In the genomic region with DNA sequence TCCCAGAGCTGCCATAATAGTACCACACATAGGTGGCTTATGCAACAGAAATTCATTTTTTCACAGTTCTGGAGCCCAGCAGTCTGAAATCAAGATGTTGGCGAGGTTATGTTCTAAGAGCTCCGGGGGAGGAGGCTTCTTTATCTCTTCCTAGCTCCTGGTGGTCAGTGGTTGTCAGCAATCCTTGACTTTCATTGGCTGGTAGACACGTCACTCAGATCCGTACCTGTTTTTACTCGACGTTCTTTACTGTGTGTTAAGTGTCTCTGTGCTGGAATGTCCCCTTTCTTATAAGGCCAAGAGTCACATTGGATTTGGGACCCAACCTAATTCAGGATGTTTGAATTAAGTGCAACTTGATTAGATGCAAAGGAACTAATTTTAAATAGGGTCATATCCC, we compare ENCODE assay signal across 16 cellular contexts.
DNase-seq lines count a peak whose midpoint lies in the region; ATAC-seq and TF ChIP-seq lines count a peak whose summit lies in the region.
"Had no signal": no experiment of that assay in that cellular context is flagged by ENCODE, and none has a peak within 500 bp of the region (broad histone marks: within the 10 kb centered on the region; RNA-seq: fewer than 3 reads in every experiment).

No MANE protein-coding gene starts in this region.

- H3K4me2 ChIP-seq in H9 (ENCODE audit: insufficient read depth, insufficient read length, low read length): no peak overlapping the region
- H3K4me2 ChIP-seq: KMS-11 had no signal

- no peak overlapping the region for H4K5ac ChIP-seq in H9 (ENCODE audit: insufficient read length, low read depth, low read length)

- H3K27me3 ChIP-seq in H9 (ENCODE audit: insufficient read depth, low read length): no peaks in the 10 kb centered on the region
- H3K27me3 ChIP-seq in iPS DF 6.9 (ENCODE audit: control insufficient read depth, insufficient read depth, low read length): no peaks in the 10 kb centered on the region

- H3K79me1 ChIP-seq in H9 (ENCODE audit: insufficient read depth, low read depth, low read length, poor library complexity, severe bottlenecking): no peaks in the 10 kb centered on the region

- no peak overlapping the region for H3K23ac ChIP-seq in H9 (ENCODE audit: insufficient read length, low read depth, low read length)

- POLR2A ChIA-PET in WTC11 (lab: Charles Lee): no interaction called here

- no peak overlapping the region for H3K56ac ChIP-seq in H9 (ENCODE audit: insufficient read length, low read depth, low read length)

- in situ Hi-C loops in G401 (cut with HindIII; ENCODE audit: low sequenced_read_pairs): no loop called here

- no peaks in the 10 kb centered on the region for H3K4me1 Mint-ChIP-seq in H9
- no peaks in the 10 kb centered on the region for H3K4me1 Mint-ChIP-seq in WTC11

- no peaks in the 10 kb centered on the region for H3K4me1 ChIP-seq in H9 (ENCODE audit: insufficient read depth, low read length)
- no peaks in the 10 kb centered on the region for H3K4me1 ChIP-seq in iPS DF 6.9 (ENCODE audit: control insufficient read depth, insufficient read depth, low read length)
- H3K4me1 ChIP-seq: Caco-2 had no signal

- no peak overlapping the region for H2AFZ ChIP-seq in H9 (ENCODE audit: low read length)

- no peak overlapping the region for H2BK5ac ChIP-seq in H9 (ENCODE audit: insufficient read length, low read length)

- H3K79me2 ChIP-seq in H9 (ENCODE audit: insufficient read depth, low read length): no peaks in the 10 kb centered on the region

- no peak overlapping the region for H4K8ac ChIP-seq in H9 (replicated peaks; ENCODE audit: insufficient read length, low read depth, low read length)

- no peak overlapping the region for H2BK120ac ChIP-seq in H9 (ENCODE audit: low read depth, low read length, poor library complexity, severe bottlenecking)

- no peak overlapping the region for H3K9ac ChIP-seq in H9 (ENCODE audit: extremely low read depth, insufficient read length, low read length)
- H3K9ac ChIP-seq: KMS-11 had no signal

- no peaks in the 10 kb centered on the region for H3K36me3 Mint-ChIP-seq in H9 (ENCODE audit: insufficient read depth in 1 of 3, low read depth in 3 of 3)
- H3K36me3 Mint-ChIP-seq in WTC11: no peaks in the 10 kb centered on the region

- no peak overlapping the region for H2BK12ac ChIP-seq in H9 (ENCODE audit: insufficient read length, low read depth, low read length)

- no peak overlapping the region for H2BK20ac ChIP-seq in H9 (ENCODE audit: low read depth, low read length, poor library complexity, severe bottlenecking)

- ATAC-seq in WTC11: peak; percentile 80
- ATAC-seq: GM12878 had no signal

- no peak overlapping the region for H3K4me3 ChIP-seq in iPS DF 6.9 (ENCODE audit: low read length)
- H3K4me3 ChIP-seq: GM12878 had no signal

- no peaks in the 10 kb centered on the region for H3K36me3 ChIP-seq in iPS DF 6.9 (ENCODE audit: control insufficient read depth, insufficient read depth, low read length)

- peak; percentile 33 for DNase-seq in H9
- no peak for DNase-seq in WTC11 (ENCODE audit: low spot score)
- DNase-seq in iPS DF 6.9 (ENCODE audit: low read depth, low spot score): peak; percentile 13
- no peak for DNase-seq in AG08395 (ENCODE audit: low spot score)
- no peak for DNase-seq in G401 (ENCODE audit: low spot score)
- no peak for DNase-seq in retina
- DNase-seq in NCI-H2107 (lab: John Stamatoyannopoulos, UW): no peak
- DNase-seq: ACHN; AML-193; Caco-2; CD4-positive, alpha-beta T cell; DMS153; DMS79 had no signal

- no peak for TF ChIP-seq CTCF in H9 (conservative IDR thresholded peaks at IDR 0.05)
- no peak for TF ChIP-seq CTCF in WTC11 (IDR thresholded peaks at IDR 0.05)

- H3K9me3 ChIP-seq in H9 (ENCODE audit: control insufficient read depth, low read depth, low read length) (no peaks in the 10 kb centered on the region), iPS DF 6.9 (ENCODE audit: control insufficient read depth, insufficient read depth, low read length) (no peaks in the 10 kb centered on the region)
- H3K9me3 ChIP-seq: Caco-2 had no signal

- no peaks in the 10 kb centered on the region for H3K23me2 ChIP-seq in H9 (ENCODE audit: insufficient read length, low read depth, low read length, poor library complexity, severe bottlenecking)

- H3K27ac Mint-ChIP-seq in H9 (no peak overlapping the region), WTC11 (no peak overlapping the region)
- H3K27ac Mint-ChIP-seq: CD4-positive, alpha-beta T cell had no signal

- no CpG with 5 or more reads among the region's 6 CpGs for WGBS in H9 (ENCODE audit: extremely low coverage, insufficient read length, low lambda C conversion rate)
- no CpG with 5 or more reads among the region's 6 CpGs for WGBS in iPS DF 6.9 (ENCODE audit: insufficient coverage, insufficient read length)

- H3T11ph ChIP-seq in H9 (ENCODE audit: low read length): no peak overlapping the region

- H3K9me3 Mint-ChIP-seq in H9 (no peaks in the 10 kb centered on the region), WTC11 (no peaks in the 10 kb centered on the region)

- H4K91ac ChIP-seq in H9 (ENCODE audit: insufficient read length, low read depth, low read length): no peak overlapping the region

- H3K18ac ChIP-seq in H9 (ENCODE audit: insufficient read length, low read depth, low read length): no peak overlapping the region

- no peak overlapping the region for H3K14ac ChIP-seq in H9 (ENCODE audit: insufficient read depth, low read length)

- no peak overlapping the region for H3K27ac ChIP-seq in H9 (ENCODE audit: insufficient read length, low read depth, low read length)
- H3K27ac ChIP-seq in iPS DF 6.9 (ENCODE audit: low read length): no peak overlapping the region
- H3K27ac ChIP-seq: C4-2B, KMS-11 had no signal

- no peaks in the 10 kb centered on the region for H4K20me1 ChIP-seq in H9 (ENCODE audit: control insufficient read depth, insufficient read depth, insufficient read length)

- CTCF ChIA-PET in WTC11 (lab: Charles Lee): no interaction called here

- H3K4me3 Mint-ChIP-seq in H9: no peak overlapping the region
- H3K4me3 Mint-ChIP-seq in WTC11: no peak overlapping the region
- H3K4me3 Mint-ChIP-seq: CD4-positive, alpha-beta T cell had no signal

- no peak overlapping the region for H2AK5ac ChIP-seq in H9 (ENCODE audit: insufficient read length, low read length)

- no peak overlapping the region for H3K4ac ChIP-seq in H9 (ENCODE audit: low read depth, low read length)

- no peak overlapping the region for H2BK15ac ChIP-seq in H9 (ENCODE audit: low read depth, low read length)

- H3K27me3 Mint-ChIP-seq in H9 (ENCODE audit: low read depth) (no peaks in the 10 kb centered on the region; the same call in 1 of the 2 replicates), WTC11 (ENCODE audit: low read depth) (no peaks in the 10 kb centered on the region)
- H3K27me3 Mint-ChIP-seq: CD4-positive, alpha-beta T cell had no signal

TF ChIP-seq in WTC11, 78 proteins besides CTCF, POLR2A, EP300 and RAD21 (continues in another document):
- TF ChIP-seq CBFB (CRISPR knock-in tag; IDR thresholded peaks at IDR 0.05; ENCODE audit: low read depth) (no peak), SP1 (CRISPR knock-in tag; conservative IDR thresholded peaks at IDR 0.05) (no peak), CREB1 (CRISPR knock-in tag; IDR thresholded peaks at IDR 0.05) (no peak), SMAD4 (CRISPR knock-in tag; IDR thresholded peaks at IDR 0.05) (no peak), ZNF317 (CRISPR knock-in tag; IDR thresholded peaks at IDR 0.05; ENCODE audit: borderline replicate concordance, low read depth) (no peak), TEAD4 (CRISPR knock-in tag; IDR thresholded peaks at IDR 0.05) (no peak), MYBL2 (CRISPR knock-in tag; IDR thresholded peaks at IDR 0.05) (no peak), ZNF263 (CRISPR knock-in tag; IDR thresholded peaks at IDR 0.05; ENCODE audit: low read depth) (no peak)
- TF ChIP-seq, protein P1, sequence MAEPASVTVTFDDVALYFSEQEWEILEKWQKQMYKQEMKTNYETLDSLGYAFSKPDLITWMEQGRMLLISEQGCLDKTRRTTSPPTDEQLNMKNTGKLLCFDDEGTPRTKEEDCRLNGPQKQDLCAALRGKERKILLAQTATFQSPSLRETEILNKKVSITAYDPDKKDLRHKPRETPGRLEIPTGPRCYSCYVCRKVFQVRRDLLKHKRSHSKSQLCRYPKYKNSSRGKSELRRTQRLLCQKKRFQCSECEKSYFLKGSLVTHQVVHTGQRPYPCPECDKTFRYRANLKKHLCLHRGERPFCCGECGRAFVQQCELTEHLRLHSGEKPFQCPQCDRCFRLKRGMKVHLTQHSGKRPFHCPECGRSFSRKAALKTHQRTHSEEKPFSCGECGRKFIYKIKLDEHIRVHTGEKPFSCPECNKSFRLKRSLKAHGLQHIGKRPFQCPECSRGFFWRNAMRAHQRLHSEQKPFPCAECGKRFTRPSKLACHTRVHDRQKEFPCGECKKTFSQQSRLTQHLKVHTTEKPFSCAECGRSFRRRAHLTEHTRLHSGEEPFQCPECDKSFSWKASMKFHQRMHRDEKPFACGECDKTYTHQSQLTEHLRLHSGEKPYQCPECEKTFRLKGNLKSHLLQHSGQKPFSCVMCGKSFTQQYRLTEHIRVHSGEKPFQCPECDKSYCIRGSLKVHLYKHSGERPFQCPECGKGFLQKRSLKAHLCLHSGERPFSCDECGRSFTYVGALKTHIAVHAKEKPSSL (CRISPR knock-in tag; conservative IDR thresholded peaks at IDR 0.05): no peak
- TF ChIP-seq, protein P2, sequence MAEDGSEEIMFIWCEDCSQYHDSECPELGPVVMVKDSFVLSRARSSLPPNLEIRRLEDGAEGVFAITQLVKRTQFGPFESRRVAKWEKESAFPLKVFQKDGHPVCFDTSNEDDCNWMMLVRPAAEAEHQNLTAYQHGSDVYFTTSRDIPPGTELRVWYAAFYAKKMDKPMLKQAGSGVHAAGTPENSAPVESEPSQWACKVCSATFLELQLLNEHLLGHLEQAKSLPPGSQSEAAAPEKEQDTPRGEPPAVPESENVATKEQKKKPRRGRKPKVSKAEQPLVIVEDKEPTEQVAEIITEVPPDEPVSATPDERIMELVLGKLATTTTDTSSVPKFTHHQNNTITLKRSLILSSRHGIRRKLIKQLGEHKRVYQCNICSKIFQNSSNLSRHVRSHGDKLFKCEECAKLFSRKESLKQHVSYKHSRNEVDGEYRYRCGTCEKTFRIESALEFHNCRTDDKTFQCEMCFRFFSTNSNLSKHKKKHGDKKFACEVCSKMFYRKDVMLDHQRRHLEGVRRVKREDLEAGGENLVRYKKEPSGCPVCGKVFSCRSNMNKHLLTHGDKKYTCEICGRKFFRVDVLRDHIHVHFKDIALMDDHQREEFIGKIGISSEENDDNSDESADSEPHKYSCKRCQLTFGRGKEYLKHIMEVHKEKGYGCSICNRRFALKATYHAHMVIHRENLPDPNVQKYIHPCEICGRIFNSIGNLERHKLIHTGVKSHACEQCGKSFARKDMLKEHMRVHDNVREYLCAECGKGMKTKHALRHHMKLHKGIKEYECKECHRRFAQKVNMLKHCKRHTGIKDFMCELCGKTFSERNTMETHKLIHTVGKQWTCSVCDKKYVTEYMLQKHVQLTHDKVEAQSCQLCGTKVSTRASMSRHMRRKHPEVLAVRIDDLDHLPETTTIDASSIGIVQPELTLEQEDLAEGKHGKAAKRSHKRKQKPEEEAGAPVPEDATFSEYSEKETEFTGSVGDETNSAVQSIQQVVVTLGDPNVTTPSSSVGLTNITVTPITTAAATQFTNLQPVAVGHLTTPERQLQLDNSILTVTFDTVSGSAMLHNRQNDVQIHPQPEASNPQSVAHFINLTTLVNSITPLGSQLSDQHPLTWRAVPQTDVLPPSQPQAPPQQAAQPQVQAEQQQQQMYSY (CRISPR knock-in tag; IDR thresholded peaks at IDR 0.05): no peak

Comparison
In these comparisons a context has a peak if more than half of its experiments do, and no peak if none do; other contexts are left out.
1. DNase-seq: peak in H9 (single experiment) and iPS DF 6.9 (single experiment); none in WTC11 (single experiment), AG08395 (single experiment), G401 (single experiment), retina (single experiment) and NCI-H2107 (single experiment).